8 cellular contexts compared by ENCODE assay signal in the genomic region with DNA sequence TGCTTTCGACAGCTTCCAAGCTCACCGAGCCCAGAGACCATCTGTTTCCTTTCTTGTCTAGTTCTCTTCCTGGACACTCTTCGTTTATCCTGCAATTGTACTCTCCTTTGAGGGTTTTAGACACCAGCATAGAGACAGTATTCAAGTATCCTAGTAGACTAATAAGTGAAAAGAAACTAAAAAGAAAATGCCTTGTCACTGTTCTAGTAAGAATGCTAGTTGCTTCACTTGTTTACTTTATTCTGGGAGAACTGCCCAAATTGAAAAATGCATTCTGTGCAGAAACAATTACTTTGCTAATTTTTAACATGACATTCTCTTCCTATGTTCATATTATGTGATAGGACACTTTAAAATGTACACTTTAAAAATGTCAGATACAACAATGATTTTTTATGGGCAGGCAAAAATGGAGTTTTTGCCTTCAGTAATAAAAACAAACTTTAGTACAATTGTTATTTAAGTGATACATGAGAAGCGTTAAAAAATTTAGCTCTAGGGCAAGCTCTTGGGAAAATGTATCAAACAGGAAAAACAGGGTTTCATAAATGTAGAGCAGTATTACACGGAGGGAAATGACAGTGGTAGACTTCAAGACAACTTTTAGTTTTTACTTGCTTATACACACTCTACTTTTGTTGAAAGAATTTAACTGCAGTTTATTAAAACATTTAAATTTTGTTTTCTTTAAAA. TPM values are rescaled to one million over a fixed set of nuclear protein-coding genes. Genes with fewer than 3 reads are reported as not detected.
DNase-seq lines count a peak whose midpoint lies in the region; ATAC-seq and TF ChIP-seq lines count a peak whose summit lies in the region.

No MANE protein-coding gene starts in this region.

- CTCF ChIA-PET in BJ (lab: Yijun Ruan, JAX) (interaction anchor here (1.0 to 2.7 kb wide), 13 partner anchors 7 to 519 kb away, joined by 3 to 16 read pairs (median 5); no protein-coding TSS in a partner anchor), RWPE1 (lab: Yijun Ruan, JAX) (interaction anchor here (0.7 to 3.0 kb wide), 3 partner anchors 8 to 82 kb away, joined by 3 to 22 read pairs (median 3); no protein-coding TSS in a partner anchor)

- no peaks in the 10 kb centered on the region for H3K27me3 ChIP-seq in BJ (ENCODE audit: control insufficient read depth, insufficient read depth, low read length)

- H3K36me3 ChIP-seq in BJ (ENCODE audit: control insufficient read depth, insufficient read depth, low read length) = no peaks in the 10 kb centered on the region

- TF ChIP-seq CTCF in BJ (IDR thresholded peaks at IDR 0.05; ENCODE audit: insufficient read depth, low read depth, low read length) (no peak), RWPE1 (conservative IDR thresholded peaks at IDR 0.05; ENCODE audit: low read depth) (no peak), epithelial cell of proximal tubule (conservative IDR thresholded peaks at IDR 0.05; ENCODE audit: low read depth, low read length) (no peak)

- H3K27ac ChIP-seq in RWPE1 = peak overlapping the region; percentile 92

- H3K4me3 ChIP-seq in BJ (ENCODE audit: low read depth, low read length) = peak overlapping the region; percentile 86
- H3K4me3 ChIP-seq in epithelial cell of proximal tubule (ENCODE audit: low read depth, low read length) = peak overlapping the region; percentile 81

- ATAC-seq in GM21529 (IDR thresholded peaks at IDR 0.05; ENCODE audit: unreplicated experiment) (peak; percentile 4), GM19455 (IDR thresholded peaks at IDR 0.05; ENCODE audit: unreplicated experiment) (no peak), GM19328 (IDR thresholded peaks at IDR 0.05; ENCODE audit: unreplicated experiment) (no peak)

- peak; percentile 51 for DNase-seq in BJ (ENCODE audit: low read depth)
- DNase-seq in RWPE1 (ENCODE audit: low spot score) = peak; percentile 55
- peak; percentile 35 for DNase-seq in epithelial cell of proximal tubule (ENCODE audit: low read depth)
- DNase-seq in myocyte (ENCODE audit: low read depth) = peak; percentile 56
- no peak for DNase-seq in GOT3 (lab: John Stamatoyannopoulos, UW)

- POLR2A ChIA-PET in BJ (lab: Charles Lee) = interaction anchor here (0.7 kb wide), 1 partner anchor 382 kb away, joined by 3 read pairs; no protein-coding TSS in a partner anchor
- POLR2A ChIA-PET in RWPE1 (lab: Yijun Ruan, JAX; ENCODE audit: low non-redundant PET) = no interaction called here

RNA-seq across cellular contexts. Expression of a gene that starts 1.3 kb away (rescaled TPM):
- 13.4 and 22.2 TPM in 2 replicates for polyA plus RNA-seq in BJ (2011; rRNA removed)
- polyA minus RNA-seq in BJ (2011; rRNA and poly(A)+ RNA removed) = 35.5 TPM in 2 replicates
- 10.5 and 11.6 TPM in 2 replicates for total RNA-seq in epithelial cell of proximal tubule
- 18.3 and 20.0 TPM in 2 replicates for total RNA-seq in myocyte
- polyA plus RNA-seq in myocyte (2012) = 11.5 TPM
